In the genomic region with DNA sequence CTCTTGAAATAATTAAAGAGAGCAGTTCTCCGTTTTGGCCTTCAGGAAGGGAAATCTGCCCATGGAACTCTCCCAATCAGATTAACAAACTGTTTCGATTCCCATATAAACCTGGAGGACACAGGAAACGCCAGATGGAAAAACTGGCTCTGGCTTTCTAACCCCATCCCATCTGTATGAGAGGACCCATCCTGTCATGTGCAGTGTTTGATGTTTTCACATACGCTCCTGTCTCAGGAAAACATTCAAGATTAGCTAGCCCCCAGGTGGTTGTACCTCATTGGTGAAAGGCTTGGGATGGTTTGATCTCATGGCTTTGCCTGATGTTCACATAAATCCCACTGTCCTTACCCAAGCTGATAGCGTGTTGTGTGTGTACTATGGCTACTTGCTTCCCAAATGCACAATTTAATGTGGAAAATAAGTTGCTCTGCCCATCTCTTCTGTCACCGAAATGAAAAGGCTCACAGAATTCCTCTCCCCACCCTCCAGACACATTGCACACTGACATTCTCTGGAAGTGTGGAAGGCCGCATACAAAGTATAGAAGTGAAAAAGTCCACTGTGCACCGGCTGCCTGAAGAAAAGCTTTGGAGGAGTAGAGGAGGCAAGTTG, we compare ENCODE assay signal across 10 cellular contexts. TPM values are rescaled to one million over a fixed set of nuclear protein-coding genes. Genes with fewer than 3 reads are reported as not detected.
A peak's percentile ranks its signal among the peaks of the same experiment; 100 is the strongest.
DNase-seq lines count a peak whose midpoint lies in the region; ATAC-seq, FAIRE-seq and TF ChIP-seq lines count a peak whose summit lies in the region.
"Had no signal": no experiment of that assay in that cellular context is flagged by ENCODE, and none has a peak within 500 bp of the region (broad histone marks: within the 10 kb centered on the region; RNA-seq: fewer than 3 reads in every experiment).

No MANE protein-coding gene starts in this region.

- FAIRE-seq in keratinocyte (lab: Jason Lieb, UNC): no peak
- FAIRE-seq: HTR-8/SVneo had no signal

- in situ Hi-C loops in HAP-1 (cut with MboI; ENCODE audit: low sequenced_read_pairs) (loop anchor here (10.0 kb wide), 1 partner anchor 117 kb away; a partner anchor contains a TSS), brain microvascular endothelial cell (cut with HindIII; ENCODE audit: low pct_ligation_motif_present, low sequenced_read_pairs) (no loop called here)

- H2AFZ ChIP-seq in keratinocyte (ENCODE audit: control insufficient read depth, low read length): no peak overlapping the region

- DNase-seq in AG10803 (ENCODE audit: low read depth): peak; percentile 42
- peak; percentile 46 for DNase-seq in HAP-1 (ENCODE audit: low spot score in 2 of 2)
- DNase-seq in T-helper 17 cell: no peak
- no peak for DNase-seq in keratinocyte (ENCODE audit: low read depth, low spot score)
- no peak for DNase-seq in SHP77 (lab: John Stamatoyannopoulos, UW)
- no peak for DNase-seq in brain microvascular endothelial cell
- DNase-seq in NCI-H2196 treated with DMSO at 0.1 percent for 48 hours (lab: John Stamatoyannopoulos, UW; ENCODE audit: unreplicated experiment): no peak
- DNase-seq in NCI-H2107 treated with DMSO at 0.1 percent for 48 hours (lab: John Stamatoyannopoulos, UW; ENCODE audit: unreplicated experiment): no peak

- H3K27ac Mint-ChIP-seq in T-helper 17 cell: no peak overlapping the region

- peaks cover 15% of the 10 kb centered on the region for H3K4me1 Mint-ChIP-seq in T-helper 17 cell

- H4K20me1 ChIP-seq in keratinocyte (ENCODE audit: control insufficient read depth, extremely low read depth, insufficient read depth, low read length): no peaks in the 10 kb centered on the region

- no peak overlapping the region for H3K4me3 ChIP-seq in AG10803 (ENCODE audit: low read length)
- no peak overlapping the region; the same call in 1 of the 2 replicates for H3K4me3 ChIP-seq in HAP-1
- H3K4me3 ChIP-seq in keratinocyte (ENCODE audit: control insufficient read depth in 2 of 3, extremely low read depth in 1 of 3, insufficient read depth in 2 of 3, low read depth in 1 of 3, low read length in 3 of 3): no peak overlapping the region
- no peak overlapping the region for H3K4me3 ChIP-seq in brain microvascular endothelial cell (ENCODE audit: low read depth, low read length)
- H3K4me3 ChIP-seq: suprapubic skin had no signal

- no peaks in the 10 kb centered on the region for H3K27me3 ChIP-seq in HAP-1 (ENCODE audit: low read depth)
- H3K27me3 ChIP-seq in keratinocyte (ENCODE audit: control insufficient read depth, extremely low read depth, insufficient read depth, low read length): no peaks in the 10 kb centered on the region
- H3K27me3 ChIP-seq in brain microvascular endothelial cell (replicated peaks): no peaks in the 10 kb centered on the region
- H3K27me3 ChIP-seq: suprapubic skin had no signal

- dilution Hi-C loops in keratinocyte (cut with MboI; ENCODE audit: extremely low pct_ligation_motif_present, low sequenced_read_pairs): no loop called here

- peaks cover 8% of the 10 kb centered on the region for H3K4me1 ChIP-seq in HAP-1
- peaks cover 11% of the 10 kb centered on the region for H3K4me1 ChIP-seq in keratinocyte (ENCODE audit: control insufficient read depth, extremely low read depth, insufficient read depth, low read length)

- H3K36me3 ChIP-seq in HAP-1 (replicated peaks): peaks cover 31% of the 10 kb centered on the region
- H3K36me3 ChIP-seq in keratinocyte (ENCODE audit: control insufficient read depth in 2 of 2, extremely low read depth in 1 of 2, insufficient read depth in 2 of 2, low read length in 2 of 2): peaks cover 23 to 29% of the 10 kb centered on the region in 2 experiments
- peaks cover 5% of the 10 kb centered on the region for H3K36me3 ChIP-seq in brain microvascular endothelial cell (replicated peaks)

- H3K9ac ChIP-seq in keratinocyte (ENCODE audit: control insufficient read depth, extremely low read depth, insufficient read depth, low read length): no peak overlapping the region

- no peak overlapping the region for H3K4me2 ChIP-seq in keratinocyte (ENCODE audit: control insufficient read depth, extremely low read depth, insufficient read depth, low read depth, low read length)

- no peaks in the 10 kb centered on the region for H3K36me3 Mint-ChIP-seq in T-helper 17 cell (ENCODE audit: low read depth)

- H3K9me1 ChIP-seq in keratinocyte (ENCODE audit: control insufficient read depth, extremely low read depth, insufficient read depth, low read length): no peaks in the 10 kb centered on the region

- H3K27ac ChIP-seq in keratinocyte (ENCODE audit: control insufficient read depth, insufficient read depth, low read length) (peak overlapping the region; percentile 89), brain microvascular endothelial cell (no peak overlapping the region)

- no peak for TF ChIP-seq CTCF in AG10803 (conservative IDR thresholded peaks at IDR 0.05; ENCODE audit: low read length)
- no peak for TF ChIP-seq CTCF in keratinocyte (optimal IDR thresholded peaks at IDR 0.05 in 1 of 3, IDR thresholded peaks at IDR 0.05 in 1 of 3, conservative IDR thresholded peaks at IDR 0.05 in 1 of 3; ENCODE audit: extremely low read depth in 1 of 3, insufficient read depth in 2 of 3, low read length in 3 of 3)
- TF ChIP-seq CTCF in brain microvascular endothelial cell (IDR thresholded peaks at IDR 0.05; ENCODE audit: low read depth, low read length, missing control alignments): no peak

- ATAC-seq in T-helper 17 cell: no peak

- no peaks in the 10 kb centered on the region for H3K27me3 Mint-ChIP-seq in T-helper 17 cell

- H3K9me3 ChIP-seq in HAP-1 (no peaks in the 10 kb centered on the region), T-helper 17 cell (ENCODE audit: control insufficient read depth, low read length, poor library complexity, severe bottlenecking) (no peaks in the 10 kb centered on the region), keratinocyte (ENCODE audit: control insufficient read depth, low read depth, low read length) (no peaks in the 10 kb centered on the region)
- H3K9me3 ChIP-seq: suprapubic skin had no signal

- peaks cover 2% of the 10 kb centered on the region for H3K79me2 ChIP-seq in keratinocyte (ENCODE audit: control insufficient read depth, insufficient read depth, low read length)

- H3K4me3 Mint-ChIP-seq in T-helper 17 cell: peak overlapping the region; percentile 60

RNA-seq across cellular contexts. Expression of a gene that starts 18.2 kb away (rescaled TPM):
- total RNA-seq in T-helper 17 cell: 100 to 1,000 TPM; 185 to 196 TPM
- polyA plus RNA-seq in keratinocyte: 5.4 to 7.1 TPM (median 7.1 TPM) in 3 replicates
- 3.6 TPM for polyA plus RNA-seq in keratinocyte (2011; ENCODE audit: low read depth)
- polyA plus RNA-seq in keratinocyte (2011; cell fraction: cytosol; rRNA removed): 3.5 and 5.0 TPM in 2 replicates
- 23.0 and 26.6 TPM in 2 replicates for polyA plus RNA-seq in keratinocyte (2011; cell fraction: nucleus; rRNA removed)
- 4.8 and 10.7 TPM in 2 replicates for polyA plus RNA-seq in keratinocyte (2012; ENCODE audit: low replicate concordance)
- 14.4 to 28.3 TPM (median 18.1 TPM) in 3 replicates for polyA minus RNA-seq in keratinocyte
- 7.1 TPM for polyA minus RNA-seq in keratinocyte (2011; cell fraction: cytosol; rRNA and poly(A)+ RNA removed)
- polyA minus RNA-seq in keratinocyte (2011; cell fraction: nucleus; rRNA and poly(A)+ RNA removed): 17.1 and 29.8 TPM in 2 replicates

Comparison
In these comparisons a context has a peak if more than half of its experiments do, and no peak if none do; other contexts are left out.
1. DNase-seq: peak in AG10803 (single experiment) and HAP-1 (2 of 2); none in T-helper 17 cell (0 of 3), keratinocyte (single experiment), SHP77 (0 of 2), brain microvascular endothelial cell (single experiment), NCI-H2196 treated with DMSO at 0.1 percent for 48 hours (single experiment) and NCI-H2107 treated with DMSO at 0.1 percent for 48 hours (single experiment).